Comparison of ENCODE assay signal across 1 cellular context in genomic region chr2:72892506-72893173, GRCh38.
TF ChIP-seq lines count a peak whose summit lies in the region.

No MANE protein-coding gene starts in this region.

TF ChIP-seq in endothelial cell of umbilical vein, 7 proteins besides CTCF, POLR2A, EP300 and RAD21:
- TF ChIP-seq FOS (IDR thresholded peaks at IDR 0.05; ENCODE audit: borderline replicate concordance, insufficient read depth, low read length) (no peak), POLR2AphosphoS5 (IDR thresholded peaks at IDR 0.05; ENCODE audit: insufficient read depth, low read depth, low read length) (no peak), MAX (IDR thresholded peaks at IDR 0.05; ENCODE audit: insufficient read depth, insufficient read length) (no peak)
